Comparison of ENCODE assay signal across 22 cellular contexts in the genomic region with DNA sequence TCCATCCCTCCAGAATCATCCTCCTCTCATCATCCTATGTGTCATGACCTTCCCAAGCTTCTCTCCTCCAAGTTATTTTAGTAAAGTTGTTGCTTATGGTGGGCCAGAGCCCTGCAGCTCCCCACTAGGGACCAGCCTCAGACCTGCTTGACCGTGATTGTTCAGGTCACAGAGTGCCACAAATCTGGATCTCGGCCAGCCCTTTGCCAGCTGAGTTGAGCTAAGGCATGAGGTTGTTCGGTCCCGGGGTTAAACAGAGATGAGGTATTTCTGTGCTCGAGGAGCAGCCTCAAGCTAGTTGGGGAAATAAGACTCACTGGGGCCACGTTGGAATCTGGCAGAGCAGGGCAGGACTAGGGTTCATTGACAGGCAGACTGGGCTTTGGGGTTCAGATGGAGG.
"Had no signal": no experiment of that assay in that cellular context is flagged by ENCODE, and none has a peak within 500 bp of the region (broad histone marks: within the 10 kb centered on the region; RNA-seq: fewer than 3 reads in every experiment).

No MANE protein-coding gene starts in this region.

- H3K27ac Mint-ChIP-seq: activated naive CD8-positive, alpha-beta T cell treated with anti-CD3 and anti-CD28 coated beads, Interleukin-2, amount 10 ng/mL, durations not matched to agents 7 days and 5 days; activated T-helper 1 cell treated with anti-CD3 and anti-CD28 coated beads, Interleukin-12 subunit alpha, Interleukin-12 subunit beta, Interleukin-2, Interleukin-4 antibody, amounts not matched to agents 30 ng/mL and 10 ng/mL and 1 ng/mL, durations not matched to agents 14 hours and 24 hours and 36 hours; endodermal cell; type B pancreatic cell had no signal

- ATAC-seq: foreskin keratinocyte; left lobe of liver; natural killer cell treated with Interleukin-12 subunit alpha and Interleukin-12 subunit beta and Interleukin-15 and Interleukin-18, amount 100 ng/mL, for 72 hours; stimulated activated naive CD8-positive, alpha-beta T cell treated with anti-CD3 and anti-CD28 coated beads, Interleukin-15, amount 100 ng/mL, for 72 hours had no signal

- H3K9me3 Mint-ChIP-seq: activated naive CD8-positive, alpha-beta T cell treated with anti-CD3 and anti-CD28 coated beads, Interleukin-2, amount 10 ng/mL, durations not matched to agents 7 days and 5 days; activated T-helper 1 cell treated with anti-CD3 and anti-CD28 coated beads, Interleukin-12 subunit alpha, Interleukin-12 subunit beta, Interleukin-2, Interleukin-4 antibody, amounts not matched to agents 30 ng/mL and 10 ng/mL and 1 ng/mL, durations not matched to agents 14 hours and 24 hours and 36 hours; mesothelial cell of epicardium; natural killer cell treated with Interleukin-12 subunit alpha and Interleukin-12 subunit beta and Interleukin-15 and Interleukin-18, amount 100 ng/mL, for 72 hours; stimulated activated naive CD8-positive, alpha-beta T cell treated with anti-CD3 and anti-CD28 coated beads, Interleukin-15, amount 100 ng/mL, for 72 hours; type B pancreatic cell had no signal

- H3K27me3 ChIP-seq: dorsolateral prefrontal cortex, foreskin keratinocyte, right atrium auricular region, suprapubic skin had no signal

- H3K9me3 ChIP-seq: right atrium auricular region, suprapubic skin had no signal

- H3K27ac ChIP-seq: foreskin keratinocyte, right atrium auricular region, suprapubic skin, WERI-Rb-1 had no signal

- H3K4me3 Mint-ChIP-seq: activated naive CD8-positive, alpha-beta T cell treated with anti-CD3 and anti-CD28 coated beads, Interleukin-2, amount 10 ng/mL, durations not matched to agents 7 days and 5 days; activated T-helper 1 cell treated with anti-CD3 and anti-CD28 coated beads, Interleukin-12 subunit alpha, Interleukin-12 subunit beta, Interleukin-2, Interleukin-4 antibody, amounts not matched to agents 30 ng/mL and 10 ng/mL and 1 ng/mL, durations not matched to agents 14 hours and 24 hours and 36 hours; endodermal cell; mesothelial cell of epicardium; natural killer cell treated with Interleukin-12 subunit alpha and Interleukin-12 subunit beta and Interleukin-15 and Interleukin-18, amount 100 ng/mL, for 72 hours; stimulated activated naive CD8-positive, alpha-beta T cell treated with anti-CD3 and anti-CD28 coated beads, Interleukin-15, amount 100 ng/mL, for 72 hours; type B pancreatic cell had no signal

- DNase-seq: activated CD4-positive, alpha-beta T cell treated with anti-CD3 and anti-CD28 coated beads for 1 hour; activated CD8-positive, alpha-beta memory T cell treated with anti-CD3 and anti-CD28 coated beads for 24 hours; activated naive CD8-positive, alpha-beta T cell treated with anti-CD3 and anti-CD28 coated beads, Interleukin-2, amount 10 ng/mL, durations not matched to agents 7 days and 5 days; amygdala; caudate nucleus; dorsolateral prefrontal cortex; endodermal cell; foreskin keratinocyte; hypothalamus; islet precursor cell; occipital lobe; stimulated activated CD4-positive, alpha-beta T cell treated with anti-CD3 and anti-CD28 coated beads, Interleukin-2, amount 100 ng/mL, for 24 hours; stimulated activated naive CD8-positive, alpha-beta T cell treated with anti-CD3 and anti-CD28 coated beads, Interleukin-15, amount 100 ng/mL, for 72 hours; WERI-Rb-1 had no signal

- H3K27me3 Mint-ChIP-seq: activated naive CD8-positive, alpha-beta T cell treated with anti-CD3 and anti-CD28 coated beads, Interleukin-2, amount 10 ng/mL, durations not matched to agents 7 days and 5 days; natural killer cell treated with Interleukin-12 subunit alpha and Interleukin-12 subunit beta and Interleukin-15 and Interleukin-18, amount 100 ng/mL, for 72 hours; stimulated activated naive CD8-positive, alpha-beta T cell treated with anti-CD3 and anti-CD28 coated beads, Interleukin-15, amount 100 ng/mL, for 72 hours; type B pancreatic cell had no signal

- H3K4me1 ChIP-seq: foreskin keratinocyte had no signal

- H3K4me3 ChIP-seq: dorsolateral prefrontal cortex, lung, right atrium auricular region, suprapubic skin had no signal

- H3K36me3 Mint-ChIP-seq: natural killer cell treated with Interleukin-12 subunit alpha and Interleukin-12 subunit beta and Interleukin-15 and Interleukin-18, amount 100 ng/mL, for 72 hours had no signal
